30 cellular contexts compared by ENCODE assay signal in the genomic region with DNA sequence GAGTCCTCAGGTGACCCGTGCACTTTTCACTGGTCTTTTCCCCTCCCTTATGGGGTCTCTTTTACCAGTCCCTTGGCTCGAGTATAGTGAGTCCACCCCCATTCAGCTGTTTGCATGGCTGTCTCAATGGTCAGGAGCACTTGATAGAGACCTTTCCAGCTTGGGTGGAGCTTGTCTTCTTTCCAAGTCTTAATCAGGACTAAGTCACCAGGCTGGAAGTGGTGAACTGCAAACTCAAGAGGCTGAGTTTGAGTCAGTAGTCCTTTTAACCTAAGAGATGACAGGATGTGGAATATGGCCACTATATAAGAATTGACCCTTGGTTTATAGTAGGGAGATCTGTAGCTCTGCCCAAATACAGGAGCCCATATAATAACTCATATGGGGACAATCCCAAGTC.
"Had no signal": no experiment of that assay in that cellular context is flagged by ENCODE, and none has a peak within 500 bp of the region (broad histone marks: within the 10 kb centered on the region; RNA-seq: fewer than 3 reads in every experiment).

No MANE protein-coding gene starts in this region.

- H3K4me3 Mint-ChIP-seq: activated CD4-positive, alpha-beta memory T cell treated with anti-CD3 and anti-CD28 coated beads, Interleukin-2, amount 10 ng/mL, durations not matched to agents 7 days and 5 days; activated CD4-positive, alpha-beta T cell treated with anti-CD3 and anti-CD28 coated beads for 36 hours; activated naive CD4-positive, alpha-beta T cell treated with anti-CD3 and anti-CD28 coated beads for 36 hours; activated naive CD8-positive, alpha-beta T cell; activated T-helper 17 cell treated with anti-CD3 and anti-CD28 coated beads, Interleukin-2, amount 50 U/mL, for 72 hours; T-cell had no signal

- H3K36me3 Mint-ChIP-seq: activated naive CD8-positive, alpha-beta T cell; T-cell had no signal

- H3K27ac Mint-ChIP-seq: activated CD4-positive, alpha-beta memory T cell treated with anti-CD3 and anti-CD28 coated beads, Interleukin-2, amount 10 ng/mL, durations not matched to agents 7 days and 5 days; activated CD4-positive, alpha-beta T cell treated with anti-CD3 and anti-CD28 coated beads for 36 hours; activated naive CD4-positive, alpha-beta T cell treated with anti-CD3 and anti-CD28 coated beads for 36 hours; activated naive CD8-positive, alpha-beta T cell; activated T-helper 17 cell treated with anti-CD3 and anti-CD28 coated beads, Interleukin-2, amount 50 U/mL, for 72 hours; T-cell had no signal

- H3K4me1 ChIP-seq: breast epithelium, colonic mucosa had no signal

- H3K4me1 Mint-ChIP-seq: activated CD4-positive, alpha-beta memory T cell treated with anti-CD3 and anti-CD28 coated beads, Interleukin-2, amount 10 ng/mL, durations not matched to agents 7 days and 5 days; activated CD4-positive, alpha-beta T cell treated with anti-CD3 and anti-CD28 coated beads for 36 hours; activated T-helper 17 cell treated with anti-CD3 and anti-CD28 coated beads, Interleukin-2, amount 50 U/mL, for 72 hours; T-cell had no signal

- H3K4me3 ChIP-seq: breast epithelium, colonic mucosa, SK-N-MC had no signal

- H3K27me3 Mint-ChIP-seq: activated CD4-positive, alpha-beta memory T cell treated with anti-CD3 and anti-CD28 coated beads, Interleukin-2, amount 10 ng/mL, durations not matched to agents 7 days and 5 days; activated CD4-positive, alpha-beta T cell treated with anti-CD3 and anti-CD28 coated beads for 36 hours; activated naive CD8-positive, alpha-beta T cell; activated T-helper 17 cell treated with anti-CD3 and anti-CD28 coated beads, Interleukin-2, amount 50 U/mL, for 72 hours; T-cell had no signal

- H3K36me3 ChIP-seq: breast epithelium, colonic mucosa had no signal

- FAIRE-seq: TTC549 had no signal

- ATAC-seq: activated CD4-positive, alpha-beta T cell treated with anti-CD3 and anti-CD28 coated beads for 36 hours; activated T-helper 17 cell treated with anti-CD3 and anti-CD28 coated beads, Interleukin-2, amount 50 U/mL, for 72 hours; Right ventricle myocardium inferior; T-cell had no signal

- H3K9me3 ChIP-seq: colonic mucosa had no signal

- H3K27me3 ChIP-seq: breast epithelium, colonic mucosa had no signal

- DNase-seq: activated CD4-positive, alpha-beta memory T cell treated with anti-CD3 and anti-CD28 coated beads, Interleukin-2, amount 10 ng/mL, durations not matched to agents 7 days and 5 days; activated CD4-positive, alpha-beta T cell treated with anti-CD3 and anti-CD28 coated beads for 36 hours; activated CD4-positive, alpha-beta T cell treated with anti-CD3 and anti-CD28 coated beads, Interleukin-2, amount 50 U/mL, for 1 hour; activated CD4-positive, CD25-positive, alpha-beta regulatory T cell; activated gamma-delta T cell; activated naive CD4-positive, alpha-beta T cell treated with anti-CD3 and anti-CD28 coated beads for 36 hours; activated T-cell treated with anti-CD3 and anti-CD28 coated beads for 4 hours; activated T-cell treated with anti-CD3 and anti-CD28 coated beads, Interleukin-2, amount 50 U/mL, for 48 hours; caudate nucleus; colonic mucosa; Kasumi-1; NCI-H1048; NCI-H146; NCI-H1930; NCI-H2171; NCI-H345; NCI-H510A; NCI-H526 treated with DMSO at 0.1 percent for 48 hours; NK-92 treated with Interleukin-12 subunit alpha and Interleukin-12 subunit beta, amount 100 ng/mL, for 24 hours; RPMI8226; T-cell; T-helper 2 cell; T1000 had no signal

- H3K27ac ChIP-seq: breast epithelium, colonic mucosa, SK-N-MC, VCaP had no signal
